27 cellular contexts compared by ENCODE assay signal in genomic region chr12:104761091-104761490, GRCh38.
DNase-seq lines count a peak whose midpoint lies in the region; ATAC-seq and TF ChIP-seq lines count a peak whose summit lies in the region.
"Had no signal": no experiment of that assay in that cellular context is flagged by ENCODE, and none has a peak within 500 bp of the region (broad histone marks: within the 10 kb centered on the region; RNA-seq: fewer than 3 reads in every experiment).

No MANE protein-coding gene starts in this region.

- BruUV-seq in Caco-2 (replicated peaks; lab: Mats Ljungman, UMichigan) = no TSS peak

- no peak overlapping the region for H3K4me2 ChIP-seq in osteoblast (ENCODE audit: insufficient read depth, low read length)

- no peak for TF ChIP-seq EP300 in upper lobe of left lung (IDR thresholded peaks at IDR 0.05)

- H3K27me3 ChIP-seq in Caco-2 (replicated peaks; ENCODE audit: control insufficient read depth, insufficient read depth, low read length) (no peaks in the 10 kb centered on the region), osteoblast (ENCODE audit: insufficient read depth, low read length) (no peaks in the 10 kb centered on the region), SJCRH30 (no peaks in the 10 kb centered on the region), upper lobe of left lung (no peaks in the 10 kb centered on the region)
- H3K27me3 ChIP-seq: stomach, transverse colon had no signal

- H3K36me3 ChIP-seq in Caco-2 (ENCODE audit: control insufficient read depth, insufficient read depth, low read length) (no peaks in the 10 kb centered on the region), osteoblast (ENCODE audit: insufficient read depth, low read length) (peaks cover 10% of the 10 kb centered on the region), SJCRH30 (no peaks in the 10 kb centered on the region), upper lobe of left lung (peaks cover 4 to 19% (median 11%) of the 10 kb centered on the region in 4 donors)
- H3K36me3 ChIP-seq: transverse colon had no signal

- H2AFZ ChIP-seq in osteoblast (ENCODE audit: low read length) = no peak overlapping the region
- H2AFZ ChIP-seq: GM23248 had no signal

- H3K9me3 Mint-ChIP-seq in Caco-2 (ENCODE audit: unreplicated experiment) = no peaks in the 10 kb centered on the region
- H3K9me3 Mint-ChIP-seq: nephron progenitor cell, T-cell had no signal

- no peak for ATAC-seq in upper lobe of left lung (ENCODE audit: low FRiP score in 2 of 2)
- ATAC-seq: K562, left lobe of liver, psoas muscle, T-cell had no signal

- no peaks in the 10 kb centered on the region for H3K36me3 Mint-ChIP-seq in Caco-2 (ENCODE audit: insufficient read depth, unreplicated experiment)

- H3K27me3 Mint-ChIP-seq in Caco-2 (ENCODE audit: insufficient read depth, unreplicated experiment) = peaks cover 2% of the 10 kb centered on the region
- H3K27me3 Mint-ChIP-seq: T-cell had no signal

- H3K4me3 Mint-ChIP-seq in Caco-2 (ENCODE audit: unreplicated experiment) = no peak overlapping the region
- H3K4me3 Mint-ChIP-seq: nephron progenitor cell, T-cell had no signal

- H3K4me1 ChIP-seq in Caco-2 (no peaks in the 10 kb centered on the region), osteoblast (ENCODE audit: insufficient read depth, low read length) (no peaks in the 10 kb centered on the region), SJCRH30 (no peaks in the 10 kb centered on the region), upper lobe of left lung (peaks cover 0 to 4% (median 3%) of the 10 kb centered on the region in 4 donors)
- H3K4me1 ChIP-seq: psoas muscle had no signal

- H3K4me3 ChIP-seq in Caco-2 (ENCODE audit: low read depth, low read length) (no peak overlapping the region), HFF-Myc (replicated peaks; ENCODE audit: low read depth, low read length) (no peak overlapping the region), epithelial cell of esophagus (ENCODE audit: low read length) (no peak overlapping the region), osteoblast (ENCODE audit: insufficient read depth, low read length) (no peak overlapping the region), SJCRH30 (no peak overlapping the region), upper lobe of left lung (no peak overlapping the region)
- H3K4me3 ChIP-seq: GM23248, K562, psoas muscle, stomach, transverse colon had no signal

- TF ChIP-seq POLR2A in upper lobe of left lung (IDR thresholded peaks at IDR 0.05) = no peak

- intact Hi-C loops in Caco-2 (cut with micrococcal nuclease; ENCODE audit: unreplicated experiment) = no loop called here

- CTCF ChIA-PET in Caco-2 (lab: Charles Lee) = no interaction called here

- peaks cover 11% of the 10 kb centered on the region for H4K20me1 ChIP-seq in osteoblast (ENCODE audit: insufficient read depth, low read length)

- H3K27ac ChIP-seq in osteoblast (ENCODE audit: low read depth, low read length) (no peak overlapping the region), SJCRH30 (no peak overlapping the region), upper lobe of left lung (no peak overlapping the region)
- H3K27ac ChIP-seq: GM23248, psoas muscle, stomach, transverse colon had no signal

- 83% methylated on average over 3 to 5 of the region's 5 CpGs for WGBS in upper lobe of left lung, 2 donors

- POLR2A ChIA-PET in Caco-2 (lab: Charles Lee) = no interaction called here

- H3K9me3 ChIP-seq in Caco-2 (no peaks in the 10 kb centered on the region), osteoblast (ENCODE audit: low read depth, low read length) (no peaks in the 10 kb centered on the region), SJCRH30 (replicated peaks) (no peaks in the 10 kb centered on the region), upper lobe of left lung (no peaks in the 10 kb centered on the region)
- H3K9me3 ChIP-seq: psoas muscle, stomach, transverse colon had no signal

- DNase-seq in Caco-2 (no peak), HFF-Myc (ENCODE audit: extremely low read depth, low read depth) (no peak), epithelial cell of esophagus (ENCODE audit: low read depth) (no peak), osteoblast (ENCODE audit: insufficient read length, low spot score, missing footprints) (no peak), 8988T (no peak), SJCRH30 (no peak), upper lobe of left lung (no peak)
- no peak for DNase-seq in activated T-cell treated with anti-CD3 and anti-CD28 coated beads, Interleukin-2, amount 50 U/mL, for 48 hours
- DNase-seq: activated CD4-positive, alpha-beta T cell treated with anti-CD3 and anti-CD28 coated beads, Interleukin-2, amount 50 U/mL, for 4 hours; AML-193; amniotic stem cell; central memory CD4-positive, alpha-beta T cell; effector CD4-positive, alpha-beta T cell; GDM1; GM23248; midbrain; MV-4-11; NCI-H187; nephron progenitor cell; psoas muscle; Right ventricle myocardium superior; stimulated activated CD4-positive, alpha-beta T cell treated with anti-CD3 and anti-CD28 coated beads, Interleukin-4, amount 100 ng/mL, for 24 hours; stomach; T-cell; transverse colon had no signal

- TF ChIP-seq CTCF in Caco-2 (IDR thresholded peaks at IDR 0.05; ENCODE audit: insufficient read depth in 1 of 2, low read depth in 1 of 2, low read length in 1 of 2, severe bottlenecking in 1 of 2, unreplicated experiment in 1 of 2) (peak; percentile 2 to 22), HFF-Myc (IDR thresholded peaks at IDR 0.05; ENCODE audit: low read depth, low read length, missing control alignments) (peak; percentile 10), epithelial cell of esophagus (IDR thresholded peaks at IDR 0.05; ENCODE audit: insufficient read depth, low read depth, low read length, missing control alignments) (peak; percentile 18), osteoblast (IDR thresholded peaks at IDR 0.05; ENCODE audit: extremely low read depth, low read depth, low read length) (peak; percentile 12), upper lobe of left lung (IDR thresholded peaks at IDR 0.05) (no peak)

- H3K27ac Mint-ChIP-seq in Caco-2 (ENCODE audit: unreplicated experiment) = no peak overlapping the region

- no peaks in the 10 kb centered on the region for H3K79me2 ChIP-seq in osteoblast (ENCODE audit: insufficient read depth, low read length)

- H3K4me1 Mint-ChIP-seq in Caco-2 (ENCODE audit: low read depth, unreplicated experiment) = no peaks in the 10 kb centered on the region

Comparison
In these comparisons a context has a peak if more than half of its experiments do, and no peak if none do; other contexts are left out.
1. CTCF ChIP-seq: peak in Caco-2 (2 of 2), HFF-Myc (single experiment), epithelial cell of esophagus (single experiment) and osteoblast (single experiment); none in upper lobe of left lung (0 of 6).